13 cellular contexts compared by ENCODE assay signal in the genomic region with DNA sequence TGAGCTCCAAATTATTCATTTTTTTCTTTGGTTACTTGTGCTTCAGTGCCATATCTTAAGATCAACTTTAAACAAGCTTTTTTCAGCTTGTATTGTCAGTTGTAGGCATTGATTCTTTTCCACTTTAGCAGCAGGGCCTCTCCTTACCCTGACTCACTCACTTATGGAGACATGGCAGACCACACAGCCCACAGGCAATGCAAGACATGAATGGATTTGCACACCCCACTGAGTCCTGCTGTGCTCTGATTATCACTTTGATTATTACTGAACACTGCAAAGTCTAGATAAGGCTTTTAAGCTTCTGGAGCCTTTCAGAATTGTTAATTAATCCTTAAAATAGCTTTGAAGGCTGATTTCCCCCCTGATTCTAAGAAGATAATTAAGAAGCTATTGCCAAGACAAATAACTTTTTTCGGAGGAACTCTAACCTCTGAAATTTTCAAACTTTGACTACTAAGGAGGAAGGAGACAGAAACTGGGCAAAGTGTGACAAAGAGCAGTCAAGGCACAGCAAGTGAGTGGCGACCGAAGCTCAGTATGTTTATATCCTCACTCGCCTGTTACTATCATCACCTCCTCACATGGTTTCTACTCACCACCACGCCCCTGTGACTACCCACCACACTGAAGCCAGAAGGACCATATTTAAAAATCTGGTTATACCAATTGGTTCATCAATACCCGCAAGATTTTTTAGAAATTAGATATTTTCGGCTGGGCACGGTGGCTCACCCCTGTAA. TPM values are rescaled to one million over a fixed set of nuclear protein-coding genes. Genes with fewer than 3 reads are reported as not detected.
DNase-seq lines count a peak whose midpoint lies in the region; ATAC-seq and TF ChIP-seq lines count a peak whose summit lies in the region.
"Had no signal": no experiment of that assay in that cellular context is flagged by ENCODE, and none has a peak within 500 bp of the region (broad histone marks: within the 10 kb centered on the region; RNA-seq: fewer than 3 reads in every experiment).

No MANE protein-coding gene starts in this region.

- no peak overlapping the region for H3K27ac ChIP-seq in naive thymus-derived CD4-positive, alpha-beta T cell (ENCODE audit: low read depth, low read length)

- H3K27me3 ChIP-seq in naive thymus-derived CD4-positive, alpha-beta T cell (ENCODE audit: control insufficient read depth in 2 of 2, insufficient read depth in 2 of 2, low read length in 2 of 2): no peaks in the 10 kb centered on the region
- H3K27me3 ChIP-seq: tibial artery had no signal

- H3K4me3 Mint-ChIP-seq in naive thymus-derived CD4-positive, alpha-beta T cell: no peak overlapping the region
- H3K4me3 Mint-ChIP-seq: memory B cell had no signal

- intact Hi-C loops in naive thymus-derived CD4-positive, alpha-beta T cell (cut with micrococcal nuclease): no loop called here

- H3K9me3 Mint-ChIP-seq in naive thymus-derived CD4-positive, alpha-beta T cell: peaks cover 0 to 15% (median 5%) of the 10 kb centered on the region in 11 donors

- H3K4me1 ChIP-seq in naive thymus-derived CD4-positive, alpha-beta T cell (ENCODE audit: control insufficient read depth in 2 of 2, insufficient read depth in 2 of 2, low read length in 2 of 2): no peaks in the 10 kb centered on the region

- in situ Hi-C loops in GM13977 (cut with MboI; ENCODE audit: low pct_unique_long_range_greater_than_20kb, low sequenced_read_pairs, unreplicated experiment): no loop called here

- peaks cover 0 to 14% (median 12%) of the 10 kb centered on the region in 5 donors for H3K27me3 Mint-ChIP-seq in naive thymus-derived CD4-positive, alpha-beta T cell

- CTCF ChIA-PET in naive thymus-derived CD4-positive, alpha-beta T cell (lab: Charles Lee): no interaction called here

- H3K36me3 ChIP-seq in naive thymus-derived CD4-positive, alpha-beta T cell (ENCODE audit: control insufficient read depth in 2 of 3, insufficient read depth in 3 of 3, low read length in 3 of 3): no peaks in the 10 kb centered on the region
- H3K36me3 ChIP-seq: tibial artery had no signal

- H3K36me3 Mint-ChIP-seq in naive thymus-derived CD4-positive, alpha-beta T cell: peaks cover 0 to 6% (median 0%) of the 10 kb centered on the region in 5 donors

- POLR2A ChIA-PET in naive thymus-derived CD4-positive, alpha-beta T cell (lab: Charles Lee): no interaction called here

- H3K4me1 Mint-ChIP-seq in naive thymus-derived CD4-positive, alpha-beta T cell: no peaks in the 10 kb centered on the region
- H3K4me1 Mint-ChIP-seq: memory B cell had no signal

- DNase-seq in GM13977 (ENCODE audit: low spot score) (peak; percentile 42), amniotic epithelial cell (ENCODE audit: low read depth) (peak; percentile 9), DMS 273 (lab: John Stamatoyannopoulos, UW; ENCODE audit: unreplicated experiment) (no peak), HuH-7.5 (ENCODE audit: low spot score) (no peak), T-helper 1 cell (no peak)
- no peak for DNase-seq in naive thymus-derived CD4-positive, alpha-beta T cell
- DNase-seq: activated effector memory CD4-positive, alpha-beta T cell treated with anti-CD3 and anti-CD28 coated beads, Interleukin-2, amount 50 U/mL, for 16 hours; NCI-H446; tibial artery had no signal

- peak; percentile 65 for ATAC-seq in HG03378 (IDR thresholded peaks at IDR 0.05; ENCODE audit: unreplicated experiment)
- ATAC-seq in naive thymus-derived CD4-positive, alpha-beta T cell: peak; percentile 64
- ATAC-seq in HG03196 (IDR thresholded peaks at IDR 0.05; ENCODE audit: unreplicated experiment): no peak
- ATAC-seq: activated CD4-positive, CD25-positive, alpha-beta regulatory T cell treated with anti-CD3 and anti-CD28 coated beads, Interleukin-2, amount 50 U/mL, for 24 hours had no signal

- no peak overlapping the region for H3K4me3 ChIP-seq in naive thymus-derived CD4-positive, alpha-beta T cell (ENCODE audit: low read length)
- H3K4me3 ChIP-seq: tibial artery had no signal

- H3K9me3 ChIP-seq in naive thymus-derived CD4-positive, alpha-beta T cell (ENCODE audit: control insufficient read depth in 2 of 3, low read length in 3 of 3): no peaks in the 10 kb centered on the region
- H3K9me3 ChIP-seq: tibial artery had no signal

- TF ChIP-seq CTCF in GM13977 (IDR thresholded peaks at IDR 0.05; ENCODE audit: extremely low read depth, insufficient read depth, missing control alignments): no peak

- no peak overlapping the region for H3K27ac Mint-ChIP-seq in naive thymus-derived CD4-positive, alpha-beta T cell
- H3K27ac Mint-ChIP-seq: memory B cell had no signal

RNA-seq across cellular contexts. Expression of a gene that starts 43.3 kb away (rescaled TPM):
- total RNA-seq in naive thymus-derived CD4-positive, alpha-beta T cell: 1 to 10 TPM in 1 of 5 experiments, under 1 TPM in 4; 0.16 to 2.5 (median 0.42) TPM
- polyA plus RNA-seq in naive thymus-derived CD4-positive, alpha-beta T cell: not detected

Comparison
In these comparisons a context has a peak if more than half of its experiments do, and no peak if none do; other contexts are left out.
1. DNase-seq: peak in GM13977 (single experiment) and amniotic epithelial cell (single experiment); none in naive thymus-derived CD4-positive, alpha-beta T cell (0 of 9), DMS 273 (single experiment), HuH-7.5 (single experiment) and T-helper 1 cell (0 of 5).